Comparison of ENCODE assay signal across 1 cellular context in the genomic region with DNA sequence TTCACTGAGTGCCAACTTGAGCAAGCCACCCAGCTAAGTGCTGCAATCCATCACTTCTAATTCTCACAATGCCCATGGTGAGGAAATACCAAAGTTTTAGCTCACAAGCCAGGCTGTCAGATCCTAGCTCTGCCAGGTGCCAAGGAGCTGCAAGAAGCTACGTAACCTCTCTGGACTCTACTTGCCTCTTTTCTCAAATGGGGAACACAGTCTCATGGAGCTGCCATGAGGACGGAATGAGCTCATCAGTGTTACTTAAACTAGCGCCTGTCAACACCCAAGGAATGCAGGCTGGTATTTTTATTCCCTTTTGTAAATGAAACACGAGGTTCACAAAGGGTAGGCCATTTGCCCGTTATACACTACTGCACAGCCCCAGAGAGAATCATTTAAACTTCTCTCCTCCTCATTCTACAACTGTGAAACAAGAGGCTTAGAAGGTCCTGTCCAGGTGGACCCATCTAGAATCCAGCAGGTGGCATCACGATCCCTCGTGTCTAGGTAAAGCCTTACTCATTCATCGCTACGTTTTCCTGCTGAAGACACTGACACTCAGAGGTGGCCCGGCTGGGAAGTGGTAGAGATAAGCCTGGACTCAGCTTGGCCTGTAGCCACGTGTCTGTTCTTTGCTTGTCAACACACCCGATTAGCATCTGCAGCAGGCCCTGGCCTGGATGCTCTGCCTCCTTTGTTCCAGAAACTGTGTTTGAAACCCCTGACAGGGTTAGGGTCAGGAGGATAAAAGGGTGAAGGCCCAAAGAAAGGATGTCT.
TF ChIP-seq lines count a peak whose summit lies in the region.

No MANE protein-coding gene starts in this region.

TF ChIP-seq in WTC11, 78 proteins besides CTCF, POLR2A, EP300 and RAD21:
- TF ChIP-seq, protein P1, sequence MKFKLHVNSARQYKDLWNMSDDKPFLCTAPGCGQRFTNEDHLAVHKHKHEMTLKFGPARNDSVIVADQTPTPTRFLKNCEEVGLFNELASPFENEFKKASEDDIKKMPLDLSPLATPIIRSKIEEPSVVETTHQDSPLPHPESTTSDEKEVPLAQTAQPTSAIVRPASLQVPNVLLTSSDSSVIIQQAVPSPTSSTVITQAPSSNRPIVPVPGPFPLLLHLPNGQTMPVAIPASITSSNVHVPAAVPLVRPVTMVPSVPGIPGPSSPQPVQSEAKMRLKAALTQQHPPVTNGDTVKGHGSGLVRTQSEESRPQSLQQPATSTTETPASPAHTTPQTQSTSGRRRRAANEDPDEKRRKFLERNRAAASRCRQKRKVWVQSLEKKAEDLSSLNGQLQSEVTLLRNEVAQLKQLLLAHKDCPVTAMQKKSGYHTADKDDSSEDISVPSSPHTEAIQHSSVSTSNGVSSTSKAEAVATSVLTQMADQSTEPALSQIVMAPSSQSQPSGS (CRISPR knock-in tag; IDR thresholded peaks at IDR 0.05; ENCODE audit: borderline replicate concordance, low read depth) = no peak
- TF ChIP-seq ZNF138 (CRISPR knock-in tag; conservative IDR thresholded peaks at IDR 0.05) = no peak
- no peak for TF ChIP-seq ZNF671 (CRISPR knock-in tag; IDR thresholded peaks at IDR 0.05)
- no peak for TF ChIP-seq ZNF512 (CRISPR knock-in tag; IDR thresholded peaks at IDR 0.05; ENCODE audit: borderline replicate concordance)
- TF ChIP-seq HMGA2 (CRISPR knock-in tag; IDR thresholded peaks at IDR 0.05) = no peak
- TF ChIP-seq PRDM15 (CRISPR knock-in tag; IDR thresholded peaks at IDR 0.05) = no peak
- TF ChIP-seq FOXJ3 (CRISPR knock-in tag; IDR thresholded peaks at IDR 0.05; ENCODE audit: borderline replicate concordance) = no peak
- TF ChIP-seq PRRX2 (CRISPR knock-in tag; IDR thresholded peaks at IDR 0.05) = no peak
